In genomic region chr11:66784575-66784974, GRCh38 we compare ENCODE assay signal across 19 cellular contexts.
"Had no signal": no experiment of that assay in that cellular context is flagged by ENCODE, and none has a peak within 500 bp of the region (broad histone marks: within the 10 kb centered on the region; RNA-seq: fewer than 3 reads in every experiment).

No MANE protein-coding gene starts in this region.

- H3K4me3 ChIP-seq: colonic mucosa, gastrocnemius medialis, lung had no signal

- H3K27me3 ChIP-seq: colonic mucosa, gastrocnemius medialis had no signal

- H3K9me3 ChIP-seq: colonic mucosa, gastrocnemius medialis had no signal

- H3K36me3 ChIP-seq: colonic mucosa, gastrocnemius medialis had no signal

- H3K27ac ChIP-seq: colonic mucosa, gastrocnemius medialis had no signal

- ATAC-seq: gastrocnemius medialis; left colon; left ventricle myocardium superior; naive thymus-derived CD4-positive, alpha-beta T cell; sciatic nerve; stimulated activated naive CD8-positive, alpha-beta T cell treated with anti-CD3 and anti-CD28 coated beads, Interleukin-15, amount 100 ng/mL, for 72 hours had no signal

- DNase-seq: colonic mucosa; dermis blood vessel endothelial cell; effector CD4-positive, alpha-beta T cell; endodermal cell; erythroblast; gastrocnemius medialis; glutamatergic neuron; left colon; left ventricle myocardium superior; mesenchymal stem cell; midbrain; naive thymus-derived CD4-positive, alpha-beta T cell; nephron progenitor cell; stimulated activated CD4-positive, alpha-beta T cell treated with anti-CD3 and anti-CD28 coated beads, Interleukin-2, amount 100 ng/mL, for 24 hours; stimulated activated CD4-positive, alpha-beta T cell treated with anti-CD3 and anti-CD28 coated beads, Interleukin-4, amount 100 ng/mL, for 4 hours; stimulated activated naive B cell treated with anti-CD40 and anti-IgM and Interleukin-4, amounts not matched to agents 10 μg/mL and 1 μg/mL and 100 μg/mL, for 72 hours; stimulated activated naive CD8-positive, alpha-beta T cell treated with anti-CD3 and anti-CD28 coated beads, Interleukin-15, amount 100 ng/mL, for 72 hours had no signal

- H3K4me1 ChIP-seq: colonic mucosa, gastrocnemius medialis had no signal
